Comparison of ENCODE assay signal across 15 cellular contexts in the genomic region with DNA sequence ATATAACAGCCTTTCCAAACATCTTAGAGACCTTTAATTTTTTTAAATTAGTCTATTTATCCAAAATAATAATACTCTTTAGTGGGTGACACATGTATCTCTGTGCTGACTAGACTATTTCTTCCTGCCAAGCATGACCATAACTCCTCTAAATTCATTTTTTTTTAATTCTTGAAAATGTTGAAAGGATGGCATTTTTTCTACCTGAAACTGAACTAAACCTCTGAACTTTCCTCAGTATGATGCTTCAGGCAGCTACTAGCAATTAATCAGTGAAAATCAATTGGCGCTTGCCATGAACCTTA. TPM values are rescaled to one million over a fixed set of nuclear protein-coding genes. Genes with fewer than 3 reads are reported as not detected.
DNase-seq lines count a peak whose midpoint lies in the region; ATAC-seq and TF ChIP-seq lines count a peak whose summit lies in the region.
"Had no signal": no experiment of that assay in that cellular context is flagged by ENCODE, and none has a peak within 500 bp of the region (broad histone marks: within the 10 kb centered on the region; RNA-seq: fewer than 3 reads in every experiment).

No MANE protein-coding gene starts in this region.

- no peaks in the 10 kb centered on the region for H3K79me2 ChIP-seq in HCT116 (ENCODE audit: insufficient read depth, low read length)

- no peaks in the 10 kb centered on the region for H3K9me2 ChIP-seq in HCT116 (ENCODE audit: insufficient read depth)

- H3K9me3 ChIP-seq in A673 (ENCODE audit: low read depth, low read length, poor library complexity, severe bottlenecking) (no peaks in the 10 kb centered on the region), HCT116 (ENCODE audit: control insufficient read depth in 1 of 2, insufficient read depth in 1 of 2, low read depth in 1 of 2, low read length in 2 of 2) (no peaks in the 10 kb centered on the region), esophagus muscularis mucosa (no peaks in the 10 kb centered on the region), skeletal muscle tissue (ENCODE audit: control insufficient read depth in 3 of 3, low read length in 3 of 3) (no peaks in the 10 kb centered on the region)

- TF ChIP-seq EP300 in esophagus muscularis mucosa (IDR thresholded peaks at IDR 0.05) = no peak

- no peaks in the 10 kb centered on the region for H3K27me3 ChIP-seq in A673 (replicated peaks; ENCODE audit: insufficient read depth, low read depth, low read length, poor library complexity)
- no peaks in the 10 kb centered on the region for H3K27me3 ChIP-seq in HCT116 (ENCODE audit: insufficient read depth, low read length)
- no peaks in the 10 kb centered on the region for H3K27me3 ChIP-seq in esophagus muscularis mucosa
- no peaks in the 10 kb centered on the region for H3K27me3 ChIP-seq in skeletal muscle tissue (ENCODE audit: control insufficient read depth in 3 of 3, insufficient read depth in 3 of 3, low read length in 3 of 3)

- peak overlapping the region; percentile 42 for H2AFZ ChIP-seq in HCT116 (ENCODE audit: low read depth, low read length, poor library complexity, severe bottlenecking)

- no peak for TF ChIP-seq POLR2A in HCT116 (IDR thresholded peaks at IDR 0.05; ENCODE audit: borderline replicate concordance, extremely low read depth, insufficient read depth, insufficient read length)
- no peak for TF ChIP-seq POLR2A in esophagus muscularis mucosa (IDR thresholded peaks at IDR 0.05; ENCODE audit: low read depth)

- intact Hi-C loops in A673 (cut with micrococcal nuclease; ENCODE audit: unreplicated experiment) (loop anchor here (5.0 kb wide), 1 partner anchor 107 kb away; no protein-coding TSS in a partner anchor), HCT116 (cut with micrococcal nuclease) (loop anchor here (10.0 kb wide), 2 partner anchors 305 to 685 kb away; no protein-coding TSS in a partner anchor), esophagus muscularis mucosa (cut with DNase I) (no loop called here)

- POLR2A ChIA-PET in A673 (lab: Charles Lee; ENCODE audit: low non-redundant PET) (no interaction called here), HCT116 (lab: Charles Lee) (no interaction called here)

- no peak for TF ChIP-seq CTCF in A673 (conservative IDR thresholded peaks at IDR 0.05; ENCODE audit: low read depth, low read length)
- TF ChIP-seq CTCF in HCT116 (IDR thresholded peaks at IDR 0.05 in 2 of 3, conservative IDR thresholded peaks at IDR 0.05 in 1 of 3; ENCODE audit: borderline replicate concordance in 1 of 3, insufficient read depth in 1 of 3, low read depth in 2 of 3, low read length in 2 of 3) = no peak
- TF ChIP-seq CTCF in esophagus muscularis mucosa (IDR thresholded peaks at IDR 0.05) = no peak

- CTCF ChIA-PET in A673 (lab: Charles Lee) (no interaction called here), HCT116 (lab: Charles Lee) (no interaction called here)

- H3K27ac ChIP-seq in A673 (ENCODE audit: low read depth, low read length, poor library complexity, severe bottlenecking) = peak overlapping the region; percentile 100
- H3K27ac ChIP-seq in HCT116 (ENCODE audit: low read depth, low read length) = no peak overlapping the region
- H3K27ac ChIP-seq in esophagus muscularis mucosa (replicated peaks in 1 of 4) = peak overlapping the region; percentile 56 to 75 (median 68)
- peak overlapping the region; percentile 94 for H3K27ac ChIP-seq in skeletal muscle tissue (ENCODE audit: low read depth, low read length)
- H3K27ac ChIP-seq: KMS-11 had no signal

- no peak for DNase-seq in A673 (ENCODE audit: low spot score)
- DNase-seq in HCT116 (ENCODE audit: low read depth, low spot score) = no peak
- DNase-seq in esophagus muscularis mucosa (ENCODE audit: extremely low spot score) = no peak
- no peak for DNase-seq in AG08396 (ENCODE audit: low spot score)
- no peak for DNase-seq in NCI-H1417 (lab: John Stamatoyannopoulos, UW)
- DNase-seq: C1 segment of cervical spinal cord, DMS 273 treated with DMSO at 0.1 percent for 48 hours, MM.1S, NCI-H1105, NCI-H187 treated with DMSO at 0.1 percent for 48 hours, NCI-H82, SIG-M5 had no signal

- BruUV-seq in A673 (replicated peaks; lab: Mats Ljungman, UMichigan) (TSS peak; percentile 47), HCT116 (replicated peaks; lab: Mats Ljungman, UMichigan) (no TSS peak)

- RAD21 ChIA-PET in HCT116 (lab: Charles Lee; ENCODE audit: low non-redundant PET in 1 of 2, low total read pairs in 2 of 2, uncharacterized antibody in 2 of 2, unreplicated experiment in 2 of 2) = no interaction called here

- H3K4me1 ChIP-seq in A673 (ENCODE audit: insufficient read depth, low read length, poor library complexity, severe bottlenecking) (peaks cover 68% of the 10 kb centered on the region), HCT116 (ENCODE audit: control insufficient read depth in 1 of 2, insufficient read depth in 2 of 2, low read length in 2 of 2) (peaks cover 39 to 42% of the 10 kb centered on the region in 2 experiments), esophagus muscularis mucosa (peaks cover 18 to 59% (median 44%) of the 10 kb centered on the region in 4 donors), skeletal muscle tissue (ENCODE audit: control insufficient read depth in 3 of 3, insufficient read depth in 3 of 3, low read length in 3 of 3) (peaks cover 31 to 38% (median 33%) of the 10 kb centered on the region in 3 donors)

- H3K4me2 ChIP-seq in HCT116 (ENCODE audit: low read length) = no peak overlapping the region
- H3K4me2 ChIP-seq: KMS-11 had no signal

- no peak for TF ChIP-seq RAD21 in HCT116 (IDR thresholded peaks at IDR 0.05; ENCODE audit: low read depth)

- H3K36me3 ChIP-seq in A673 (ENCODE audit: insufficient read depth, low read length, poor library complexity, severe bottlenecking) = no peaks in the 10 kb centered on the region
- H3K36me3 ChIP-seq in HCT116 (ENCODE audit: control insufficient read depth in 1 of 2, insufficient read depth in 2 of 2, low read length in 2 of 2) = no peaks in the 10 kb centered on the region
- H3K36me3 ChIP-seq in esophagus muscularis mucosa = no peaks in the 10 kb centered on the region
- H3K36me3 ChIP-seq in skeletal muscle tissue (ENCODE audit: control insufficient read depth in 3 of 3, insufficient read depth in 3 of 3, low read length in 3 of 3) = no peaks in the 10 kb centered on the region

- no peak overlapping the region for H3K4me3 ChIP-seq in A673 (ENCODE audit: low read depth, low read length, poor library complexity, severe bottlenecking)
- no peak overlapping the region for H3K4me3 ChIP-seq in HCT116 (replicated peaks in 1 of 2; ENCODE audit: low read depth in 1 of 2, low read length in 2 of 2)
- no peak overlapping the region for H3K4me3 ChIP-seq in esophagus muscularis mucosa
- H3K4me3 ChIP-seq in skeletal muscle tissue (ENCODE audit: low read length in 3 of 3) = peak overlapping the region in 1 of 3 donors; percentile 4

- ATAC-seq in HCT116 = no peak
- no peak for ATAC-seq in GM18498 (IDR thresholded peaks at IDR 0.05; ENCODE audit: unreplicated experiment)

- H4K20me1 ChIP-seq in HCT116 (ENCODE audit: insufficient read depth) = no peaks in the 10 kb centered on the region

- WGBS in esophagus muscularis mucosa = 89% methylated on average over 1 of the region's 1 CpG

- H3K9ac ChIP-seq in HCT116 (ENCODE audit: low read length) (no peak overlapping the region), skeletal muscle tissue (ENCODE audit: low read depth in 1 of 3, low read length in 3 of 3) (peak overlapping the region; percentile 14 to 65 (median 46))
- H3K9ac ChIP-seq: KMS-11 had no signal

TF ChIP-seq in HCT116, 20 proteins besides CTCF, POLR2A, EP300 and RAD21:
- no peak for TF ChIP-seq ZBTB33 (IDR thresholded peaks at IDR 0.05; ENCODE audit: extremely low read depth, insufficient replicate concordance, low read length)
- TF ChIP-seq REST (IDR thresholded peaks at IDR 0.05; ENCODE audit: low read depth) = no peak

RNA-seq across cellular contexts. Expression of gene PDLIM5, which starts 42.4 kb away (rescaled TPM):
- total RNA-seq in A673 (2021) (174 and 183 TPM in 2 replicates), HCT116 (2021; ENCODE audit: unreplicated experiment) (130 TPM), esophagus muscularis mucosa (100 to 1,000 TPM; 138 to 160 (median 146) TPM), skeletal muscle tissue (311 TPM)
- polyA plus RNA-seq in HCT116 (2012) = 43.9 and 49.0 TPM in 2 replicates
